ENCODE assay signal across 10 cellular contexts in genomic region chr9:134329576-134329855, GRCh38. TPM values are rescaled to one million over a fixed set of nuclear protein-coding genes. Genes with fewer than 3 reads are reported as not detected.
DNase-seq lines count a peak whose midpoint lies in the region; ATAC-seq and TF ChIP-seq lines count a peak whose summit lies in the region.
"Had no signal": no experiment of that assay in that cellular context is flagged by ENCODE, and none has a peak within 500 bp of the region (broad histone marks: within the 10 kb centered on the region; RNA-seq: fewer than 3 reads in every experiment).

No MANE protein-coding gene starts in this region.

- H3K27me3 Mint-ChIP-seq in neural crest cell (ENCODE audit: low read depth): no peaks in the 10 kb centered on the region

- H3K4me1 ChIP-seq in RWPE2 (ENCODE audit: insufficient read depth, poor library complexity, severe bottlenecking) (peaks cover 35% of the 10 kb centered on the region), esophagus squamous epithelium (peaks cover 74 to 89% (median 77%) of the 10 kb centered on the region in 3 donors), urinary bladder (ENCODE audit: insufficient read depth) (peaks cover 6% of the 10 kb centered on the region), HAP-1 (peaks cover 12% of the 10 kb centered on the region)

- ATAC-seq in RWPE2 (ENCODE audit: low read depth): no peak
- ATAC-seq: activated CD4-positive, alpha-beta T cell treated with anti-CD3 and anti-CD28 coated beads for 36 hours; stimulated activated naive B cell treated with anti-CD40 and anti-IgM and Interleukin-4, amounts not matched to agents 10 μg/mL and 1 μg/mL and 100 μg/mL, for 72 hours had no signal

- TF ChIP-seq POLR2A in esophagus squamous epithelium (IDR thresholded peaks at IDR 0.05): no peak

- H3K27ac ChIP-seq in RWPE2 (ENCODE audit: poor library complexity, severe bottlenecking) (peak overlapping the region; percentile 75), esophagus squamous epithelium (peak overlapping the region; percentile 88 to 95 (median 90)), urinary bladder (ENCODE audit: low read depth) (peak overlapping the region; percentile 82)

- in situ Hi-C loops in HAP-1 (cut with MboI; ENCODE audit: low sequenced_read_pairs): no loop called here

- H3K36me3 ChIP-seq in RWPE2 (ENCODE audit: low read depth) (peaks cover 6% of the 10 kb centered on the region; the same call in 1 of the 2 replicates), esophagus squamous epithelium (no peaks in the 10 kb centered on the region), urinary bladder (ENCODE audit: insufficient read depth) (no peaks in the 10 kb centered on the region), HAP-1 (replicated peaks) (no peaks in the 10 kb centered on the region)

- H3K4me3 ChIP-seq in RWPE2 (ENCODE audit: severe bottlenecking) (peak overlapping the region; percentile 95), esophagus squamous epithelium (peak overlapping the region; percentile 66 to 88 (median 80)), urinary bladder (ENCODE audit: low read depth, low read length) (peak overlapping the region; percentile 82), HAP-1 (no peak overlapping the region)

- TF ChIP-seq CTCF in RWPE2 (IDR thresholded peaks at IDR 0.05; ENCODE audit: poor library complexity, severe bottlenecking): no peak
- no peak for TF ChIP-seq CTCF in esophagus squamous epithelium (IDR thresholded peaks at IDR 0.05)
- no peak for TF ChIP-seq CTCF in neural crest cell (conservative IDR thresholded peaks at IDR 0.05)

- DNase-seq in RWPE2 (ENCODE audit: low spot score) (no peak), esophagus squamous epithelium (lab: John Stamatoyannopoulos, UW) (no peak), neural crest cell (ENCODE audit: low read depth, low spot score) (no peak), NCI-H2081 (lab: John Stamatoyannopoulos, UW) (no peak), NCI-H1092 treated with DMSO at 0.1 percent for 48 hours (lab: John Stamatoyannopoulos, UW) (no peak), HAP-1 (ENCODE audit: low spot score in 2 of 2) (no peak)
- DNase-seq: activated CD4-positive, alpha-beta T cell treated with anti-CD3 and anti-CD28 coated beads for 36 hours; hippocampal formation; stimulated activated naive B cell treated with anti-CD40 and anti-IgM and Interleukin-4, amounts not matched to agents 10 μg/mL and 1 μg/mL and 100 μg/mL, for 72 hours had no signal

- H3K36me3 Mint-ChIP-seq in neural crest cell (ENCODE audit: low read depth): no peaks in the 10 kb centered on the region
- H3K36me3 Mint-ChIP-seq: stimulated activated naive B cell treated with anti-CD40 and anti-IgM and Interleukin-4, amounts not matched to agents 10 μg/mL and 1 μg/mL and 100 μg/mL, for 72 hours had no signal

- H3K4me3 Mint-ChIP-seq in neural crest cell: peak overlapping the region; percentile 79
- H3K4me3 Mint-ChIP-seq: activated CD4-positive, alpha-beta T cell treated with anti-CD3 and anti-CD28 coated beads for 36 hours; stimulated activated naive B cell treated with anti-CD40 and anti-IgM and Interleukin-4, amounts not matched to agents 10 μg/mL and 1 μg/mL and 100 μg/mL, for 72 hours had no signal

- WGBS in esophagus squamous epithelium, 2 donors: 40% methylated on average over 1 of the region's 7 CpGs; no CpG with 5 or more reads in 1 of the 2 donors
- 55% methylated on average over 7 of the region's 7 CpGs for WGBS in urinary bladder

- H3K27me3 ChIP-seq in RWPE2 (ENCODE audit: insufficient read depth, poor library complexity, severe bottlenecking): no peaks in the 10 kb centered on the region
- no peaks in the 10 kb centered on the region for H3K27me3 ChIP-seq in esophagus squamous epithelium
- H3K27me3 ChIP-seq in HAP-1 (ENCODE audit: low read depth): no peaks in the 10 kb centered on the region

- intact Hi-C loops in esophagus squamous epithelium (cut with DNase I): loop anchor here (10.0 kb wide), 1 partner anchor 85 kb away; no protein-coding TSS in a partner anchor

- no peak overlapping the region for H3K27ac Mint-ChIP-seq in neural crest cell (ENCODE audit: unreplicated experiment)
- H3K27ac Mint-ChIP-seq: activated CD4-positive, alpha-beta T cell treated with anti-CD3 and anti-CD28 coated beads for 36 hours; stimulated activated naive B cell treated with anti-CD40 and anti-IgM and Interleukin-4, amounts not matched to agents 10 μg/mL and 1 μg/mL and 100 μg/mL, for 72 hours had no signal

- peaks cover 33% of the 10 kb centered on the region for H3K4me1 Mint-ChIP-seq in neural crest cell

- H3K9me3 Mint-ChIP-seq in neural crest cell: no peaks in the 10 kb centered on the region
- H3K9me3 Mint-ChIP-seq: stimulated activated naive B cell treated with anti-CD40 and anti-IgM and Interleukin-4, amounts not matched to agents 10 μg/mL and 1 μg/mL and 100 μg/mL, for 72 hours had no signal

- H3K9me3 ChIP-seq in RWPE2 (ENCODE audit: severe bottlenecking): no peaks in the 10 kb centered on the region
- no peaks in the 10 kb centered on the region for H3K9me3 ChIP-seq in esophagus squamous epithelium
- H3K9me3 ChIP-seq in HAP-1: no peaks in the 10 kb centered on the region

RNA-seq across cellular contexts. Expression of gene RXRA, which starts 3.3 kb away (rescaled TPM):
- 10 to 100 TPM; 41.8 to 83.1 (median 50.4) TPM for total RNA-seq in esophagus squamous epithelium
- total RNA-seq in neural crest cell: 40.0 and 41.2 TPM in 2 replicates
- 19.7 TPM for total RNA-seq in urinary bladder
- polyA plus RNA-seq in urinary bladder: 70.6 TPM
